Comparison of ENCODE assay signal across 18 cellular contexts in the genomic region with DNA sequence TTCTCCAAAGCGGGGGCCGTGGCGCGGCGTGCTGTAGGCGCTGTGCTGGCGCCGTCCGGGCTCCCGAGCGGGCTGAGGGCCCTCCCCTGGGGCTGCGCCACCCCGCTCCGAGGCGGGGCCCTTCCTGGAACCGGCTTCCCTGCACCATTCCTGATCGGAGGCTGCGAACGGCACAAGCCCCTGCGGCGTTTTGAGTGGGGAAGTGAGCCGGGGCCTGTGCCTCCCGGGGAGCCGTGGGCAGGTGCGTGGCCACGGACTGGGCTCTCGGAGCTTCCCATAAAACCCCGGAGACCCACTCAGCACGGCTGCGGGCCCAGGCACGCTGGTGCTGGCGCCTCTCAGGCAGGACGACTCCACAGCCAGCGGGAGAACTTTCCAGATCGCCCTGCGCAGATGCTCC.
DNase-seq lines count a peak whose midpoint lies in the region; ATAC-seq, FAIRE-seq and TF ChIP-seq lines count a peak whose summit lies in the region.
"Had no signal": no experiment of that assay in that cellular context is flagged by ENCODE, and none has a peak within 500 bp of the region (broad histone marks: within the 10 kb centered on the region; RNA-seq: fewer than 3 reads in every experiment).

No MANE protein-coding gene starts in this region.

- H3K4me1 ChIP-seq in CD8-positive, alpha-beta T cell (ENCODE audit: insufficient read depth, low read length) = no peaks in the 10 kb centered on the region
- no peaks in the 10 kb centered on the region for H3K4me1 ChIP-seq in pancreas
- no peaks in the 10 kb centered on the region for H3K4me1 ChIP-seq in prostate gland (replicated peaks)
- H3K4me1 ChIP-seq: HAP-1, SJCRH30 had no signal

- CTCF ChIA-PET in CD8-positive, alpha-beta T cell (lab: Charles Lee) = no interaction called here

- POLR2A ChIA-PET in CD8-positive, alpha-beta T cell (lab: Charles Lee) = no interaction called here

- no peak for ATAC-seq in CD8-positive, alpha-beta T cell
- ATAC-seq in pancreas (peak in 3 of 4 donors; percentile 74 to 85 (median 78)), GM19023 (IDR thresholded peaks at IDR 0.05; ENCODE audit: unreplicated experiment) (no peak)
- ATAC-seq: left colon had no signal

- no peak for TF ChIP-seq CTCF in CD8-positive, alpha-beta T cell (IDR thresholded peaks at IDR 0.05)
- no peak for TF ChIP-seq CTCF in fibroblast of mammary gland (conservative IDR thresholded peaks at IDR 0.05; ENCODE audit: control insufficient read depth, insufficient read depth, low read depth, low read length)
- TF ChIP-seq CTCF in pancreas (IDR thresholded peaks at IDR 0.05) = no peak
- no peak for TF ChIP-seq CTCF in prostate gland (IDR thresholded peaks at IDR 0.05)

- 80 to 90% methylated on average over 36 of the region's 36 CpGs for WGBS in pancreas, 2 donors
- WGBS in prostate gland = 85% methylated on average over 30 of the region's 36 CpGs

- no peak for DNase-seq in CD8-positive, alpha-beta T cell
- peak; percentile 76 for DNase-seq in NCI-H69 (lab: John Stamatoyannopoulos, UW)
- no peak for DNase-seq in fibroblast of mammary gland (ENCODE audit: low read depth)
- DNase-seq in pancreas = peak in 1 of 6 donors; percentile 12
- no peak for DNase-seq in prostate gland (ENCODE audit: low spot score)
- no peak for DNase-seq in NCI-H510A treated with DMSO at 0.1 percent for 48 hours (lab: John Stamatoyannopoulos, UW)
- DNase-seq in anterior cingulate cortex (lab: John Stamatoyannopoulos, UW) = no peak
- DNase-seq: cerebellar nuclear complex; foreskin melanocyte; NCI-H1105; NCI-H748 treated with DMSO at 0.1 percent for 48 hours; SJCRH30; stimulated activated CD4-positive, alpha-beta T cell treated with anti-CD3 and anti-CD28 coated beads, Interleukin-2, amount 100 ng/mL, for 24 hours; stimulated activated naive CD4-positive, alpha-beta T cell had no signal

- H3K27me3 ChIP-seq in CD8-positive, alpha-beta T cell (ENCODE audit: insufficient read depth, low read length) = no peaks in the 10 kb centered on the region
- H3K27me3 ChIP-seq in pancreas (no peaks in the 10 kb centered on the region), prostate gland (replicated peaks; ENCODE audit: insufficient read depth) (no peaks in the 10 kb centered on the region)
- H3K27me3 ChIP-seq: SJCRH30 had no signal

- no peak for FAIRE-seq in pancreas (lab: Jason Lieb, UNC)
- FAIRE-seq: D721Med had no signal

- H3K4me3 Mint-ChIP-seq in CD8-positive, alpha-beta T cell = peak overlapping the region; percentile 35

- no peak for TF ChIP-seq POLR2A in prostate gland (IDR thresholded peaks at IDR 0.05)

- H3K36me3 Mint-ChIP-seq in CD8-positive, alpha-beta T cell = peaks cover 6% of the 10 kb centered on the region

- H3K27ac Mint-ChIP-seq in CD8-positive, alpha-beta T cell = no peak overlapping the region

- H3K4me3 ChIP-seq in CD8-positive, alpha-beta T cell (ENCODE audit: low read depth, low read length) = no peak overlapping the region
- H3K4me3 ChIP-seq in fibroblast of mammary gland (ENCODE audit: control insufficient read depth, low read depth, low read length) (peak overlapping the region; percentile 13), pancreas (peak overlapping the region in 1 of 4 donors; percentile 20), prostate gland (no peak overlapping the region)
- H3K4me3 ChIP-seq: HAP-1, SJCRH30 had no signal

- H3K27me3 Mint-ChIP-seq in CD8-positive, alpha-beta T cell (ENCODE audit: low read depth) = no peaks in the 10 kb centered on the region

- no peaks in the 10 kb centered on the region for H3K9me3 ChIP-seq in CD8-positive, alpha-beta T cell (ENCODE audit: low read length)
- H3K9me3 ChIP-seq in pancreas = no peaks in the 10 kb centered on the region
- no peaks in the 10 kb centered on the region for H3K9me3 ChIP-seq in prostate gland
- H3K9me3 ChIP-seq: HAP-1, SJCRH30 had no signal

- H3K4me1 Mint-ChIP-seq in CD8-positive, alpha-beta T cell (ENCODE audit: low read depth) = peaks cover 23% of the 10 kb centered on the region

- intact Hi-C loops in CD8-positive, alpha-beta T cell (cut with DNase I, micrococcal nuclease) = no loop called here
- intact Hi-C loops in pancreas (cut with DNase I) = loop anchor here in 1 of 3 donors (10.0 kb wide), 1 partner anchor 57 kb away; no protein-coding TSS in a partner anchor
- intact Hi-C loops in prostate gland (cut with DNase I) = no loop called here

- no peaks in the 10 kb centered on the region for H3K9me3 Mint-ChIP-seq in CD8-positive, alpha-beta T cell

- H3K36me3 ChIP-seq in CD8-positive, alpha-beta T cell (ENCODE audit: insufficient read depth, low read length) = no peaks in the 10 kb centered on the region
- no peaks in the 10 kb centered on the region for H3K36me3 ChIP-seq in pancreas
- H3K36me3 ChIP-seq in prostate gland = no peaks in the 10 kb centered on the region
- H3K36me3 ChIP-seq: HAP-1, SJCRH30 had no signal

- no peak overlapping the region for H3K27ac ChIP-seq in CD8-positive, alpha-beta T cell (ENCODE audit: low read depth, low read length)
- H3K27ac ChIP-seq in pancreas (no peak overlapping the region), prostate gland (no peak overlapping the region)
- H3K27ac ChIP-seq: SJCRH30 had no signal

Comparison
In these comparisons a context has a peak if more than half of its experiments do, and no peak if none do; other contexts are left out.
1. ATAC-seq: peak in pancreas (3 of 4); none in CD8-positive, alpha-beta T cell (single experiment) and GM19023 (single experiment).